ENCODE assay signal across 2 cellular contexts in the genomic region with DNA sequence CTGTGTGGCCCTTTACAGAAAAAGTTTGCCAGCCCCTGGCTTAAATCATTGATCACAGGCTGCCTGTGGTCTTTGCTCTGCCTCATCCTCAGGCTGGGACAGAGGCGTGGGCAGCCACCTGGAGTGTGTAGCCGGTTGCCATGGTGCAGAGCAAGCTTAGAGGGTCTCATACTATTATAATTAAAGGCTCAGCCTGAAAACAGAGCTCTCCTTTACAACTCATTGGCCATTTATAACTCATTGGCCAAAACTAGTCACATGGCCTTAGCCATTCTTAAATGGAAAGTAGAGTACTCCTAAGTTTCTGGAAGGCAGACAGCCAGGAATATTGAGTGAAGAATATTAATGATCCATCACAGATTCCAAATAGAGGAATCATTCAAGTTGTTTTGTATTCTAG.
TF ChIP-seq lines count a peak whose summit lies in the region.

No MANE protein-coding gene starts in this region.

TF ChIP-seq in GM12878, 131 proteins besides CTCF, POLR2A, EP300 and RAD21:
- TF ChIP-seq SUZ12 (IDR thresholded peaks at IDR 0.05; ENCODE audit: unreplicated experiment): no peak
- TF ChIP-seq MEF2B (IDR thresholded peaks at IDR 0.05; ENCODE audit: partially characterized antibody, poor library complexity, severe bottlenecking): no peak
- TF ChIP-seq POLR2AphosphoS5 (IDR thresholded peaks at IDR 0.05; ENCODE audit: low read length): 0 out of 2 replicates have a peak, but pooled peaks have one; percentile 15
- TF ChIP-seq USF2 (IDR thresholded peaks at IDR 0.05; ENCODE audit: borderline replicate concordance, low read depth, low read length): peak; percentile 52; the same call in 1 of the 2 replicates
- peak; percentile 5 for TF ChIP-seq USF1 (IDR thresholded peaks at IDR 0.05; ENCODE audit: borderline replicate concordance, extremely low read length, insufficient read depth, low read depth, low read length)
- TF ChIP-seq TCF12 (IDR thresholded peaks at IDR 0.05; ENCODE audit: low read depth, low read length): no peak
- TF ChIP-seq YBX1 (IDR thresholded peaks at IDR 0.05): no peak
- no peak for TF ChIP-seq CUX1 (IDR thresholded peaks at IDR 0.05; ENCODE audit: insufficient replicate concordance, low read depth, low read length)
- no peak for TF ChIP-seq EED (IDR thresholded peaks at IDR 0.05; ENCODE audit: low read depth)
- TF ChIP-seq CBX5 (IDR thresholded peaks at IDR 0.05; ENCODE audit: low read depth): no peak
- peak; percentile 79 for TF ChIP-seq RAD51 (IDR thresholded peaks at IDR 0.05)
- no peak for TF ChIP-seq SIX5 (IDR thresholded peaks at IDR 0.05; ENCODE audit: low read depth, low read length, severe bottlenecking)
- TF ChIP-seq IRF4 (IDR thresholded peaks at IDR 0.05; ENCODE audit: low read depth, low read length): no peak
- TF ChIP-seq RELA (IDR thresholded peaks at IDR 0.05; ENCODE audit: borderline replicate concordance, partially characterized antibody): no peak
- no peak for TF ChIP-seq GATAD2B (conservative IDR thresholded peaks at IDR 0.05; ENCODE audit: low read depth)
TF ChIP-seq in GM12878: peak in this region for 4.

TF ChIP-seq in neural cell, 6 proteins besides CTCF, POLR2A, EP300 and RAD21:
- TF ChIP-seq MXI1 (conservative IDR thresholded peaks at IDR 0.05; ENCODE audit: poor library complexity, severe bottlenecking): no peak
- no peak for TF ChIP-seq EZH2 (IDR thresholded peaks at IDR 0.05; ENCODE audit: borderline replicate concordance, insufficient read depth, low read length, poor library complexity, severe bottlenecking)
- no peak for TF ChIP-seq POLR2AphosphoS5 (IDR thresholded peaks at IDR 0.05)
- TF ChIP-seq SMC3 (conservative IDR thresholded peaks at IDR 0.05; ENCODE audit: poor library complexity): no peak
- no peak for TF ChIP-seq REST (IDR thresholded peaks at IDR 0.05; ENCODE audit: borderline replicate concordance)
- TF ChIP-seq TAF1 (IDR thresholded peaks at IDR 0.05; ENCODE audit: low read depth): no peak
